3 cellular contexts compared by ENCODE assay signal in genomic region chr13:29987340-29987739, GRCh38.
"Had no signal": no experiment of that assay in that cellular context is flagged by ENCODE, and none has a peak within 500 bp of the region (broad histone marks: within the 10 kb centered on the region; RNA-seq: fewer than 3 reads in every experiment).

No MANE protein-coding gene starts in this region.

- H3K4me3 ChIP-seq: GM12878 had no signal

- ATAC-seq: GM12878 had no signal

- DNase-seq: GDM1, GF-D8 had no signal
